19 cellular contexts compared by ENCODE assay signal in the genomic region with DNA sequence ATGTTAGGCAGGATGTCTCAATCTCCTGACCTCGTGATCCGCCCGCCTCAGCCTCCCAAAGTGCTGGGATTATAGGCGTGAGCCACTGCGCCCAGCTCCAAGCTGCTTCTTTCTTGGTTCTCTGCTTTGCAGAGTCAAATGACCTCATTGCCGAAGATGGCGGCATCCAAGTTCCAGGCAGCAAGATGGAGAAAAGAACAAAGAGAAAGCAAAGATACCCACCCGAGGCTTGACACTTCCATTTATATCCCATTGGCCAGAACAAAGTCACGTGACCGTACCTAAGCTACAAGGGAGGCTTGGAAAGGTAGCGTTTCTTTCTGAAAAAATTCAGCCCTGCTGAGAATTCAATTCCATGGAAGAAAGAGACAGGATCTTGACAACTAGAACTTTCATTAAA.
A peak's percentile ranks its signal among the peaks of the same experiment; 100 is the strongest.
DNase-seq lines count a peak whose midpoint lies in the region; ATAC-seq and TF ChIP-seq lines count a peak whose summit lies in the region.
"Had no signal": no experiment of that assay in that cellular context is flagged by ENCODE, and none has a peak within 500 bp of the region (broad histone marks: within the 10 kb centered on the region; RNA-seq: fewer than 3 reads in every experiment).

No MANE protein-coding gene starts in this region.

- H3K4ac ChIP-seq in neuronal stem cell (ENCODE audit: low read length), result no peak overlapping the region

- H3K9me3 ChIP-seq in PC-9 (ENCODE audit: insufficient read depth, low read depth) (no peaks in the 10 kb centered on the region), neuronal stem cell (replicated peaks in 1 of 2; ENCODE audit: control insufficient read depth in 2 of 2, insufficient read depth in 1 of 2, low read depth in 1 of 2, low read length in 2 of 2) (peaks cover 0 to 3% of the 10 kb centered on the region in 2 donors)
- H3K9me3 ChIP-seq: uterus had no signal

- no peak overlapping the region for H4K91ac ChIP-seq in neuronal stem cell (ENCODE audit: low read depth, low read length, poor library complexity)

- no peak overlapping the region for H3K18ac ChIP-seq in neuronal stem cell (ENCODE audit: low read length)

- H3K4me3 ChIP-seq in ACC112 (ENCODE audit: low read depth, low read length) (no peak overlapping the region), PC-9 (no peak overlapping the region), neuronal stem cell (ENCODE audit: low read length in 2 of 2) (no peak overlapping the region)
- H3K4me3 ChIP-seq: GM12878, uterus had no signal

- H3K79me2 ChIP-seq in ACC112 (ENCODE audit: control insufficient read depth, insufficient read depth, low read length, unreplicated experiment) (no peaks in the 10 kb centered on the region), PC-9 (ENCODE audit: low read depth) (no peaks in the 10 kb centered on the region)

- H3K14ac ChIP-seq in neuronal stem cell (ENCODE audit: low read length), result no peak overlapping the region

- H2BK12ac ChIP-seq in neuronal stem cell (ENCODE audit: low read length), result peak overlapping the region; percentile 30

- intact Hi-C loops in PC-9 (cut with micrococcal nuclease; ENCODE audit: unreplicated experiment), result no loop called here

- H2BK120ac ChIP-seq in neuronal stem cell (ENCODE audit: low read depth, low read length), result no peak overlapping the region

- ATAC-seq in GM19455 (IDR thresholded peaks at IDR 0.05; ENCODE audit: unreplicated experiment) (no peak), GM18520 (IDR thresholded peaks at IDR 0.05; ENCODE audit: unreplicated experiment) (no peak), HG02759 (IDR thresholded peaks at IDR 0.05; ENCODE audit: unreplicated experiment) (no peak), HG03457 (IDR thresholded peaks at IDR 0.05; ENCODE audit: unreplicated experiment) (no peak)
- ATAC-seq: GM12878; left colon; stimulated activated effector memory CD8-positive, alpha-beta T cell treated with anti-CD3 and anti-CD28 coated beads, Interleukin-12 subunit alpha, Interleukin-12 subunit beta, amount 100 ng/mL, for 72 hours had no signal

- peaks cover 23% of the 10 kb centered on the region for H3F3A ChIP-seq in PC-9 (ENCODE audit: insufficient read depth, low read depth)

- no peaks in the 10 kb centered on the region for H3K9me2 ChIP-seq in PC-9 (ENCODE audit: insufficient read depth)

- H3K9ac ChIP-seq in neuronal stem cell (ENCODE audit: low read depth, low read length, poor library complexity), result no peak overlapping the region

- H3K27ac ChIP-seq in ACC112 (ENCODE audit: low read depth, low read length), result peak overlapping the region; percentile 81
- peak overlapping the region; percentile 90 for H3K27ac ChIP-seq in PC-9
- peak overlapping the region; percentile 94 for H3K27ac ChIP-seq in epithelial cell of prostate
- no peak overlapping the region for H3K27ac ChIP-seq in neuronal stem cell (replicated peaks; ENCODE audit: low read length)

- H3K4me2 ChIP-seq in PC-9, result peak overlapping the region; percentile 43; the same call in 1 of the 2 replicates
- no peak overlapping the region for H3K4me2 ChIP-seq in neuronal stem cell (ENCODE audit: insufficient read depth, low read length, poor library complexity, severe bottlenecking)

- H3K36me3 ChIP-seq in ACC112 (ENCODE audit: insufficient read depth, low read length) (no peaks in the 10 kb centered on the region), PC-9 (ENCODE audit: low read depth) (no peaks in the 10 kb centered on the region), neuronal stem cell (replicated peaks in 1 of 2; ENCODE audit: control insufficient read depth in 2 of 2, insufficient read depth in 2 of 2, low read length in 2 of 2) (no peaks in the 10 kb centered on the region)
- H3K36me3 ChIP-seq: uterus had no signal

- no peak overlapping the region for H4K8ac ChIP-seq in neuronal stem cell (ENCODE audit: low read depth, low read length)

- H4K20me1 ChIP-seq in PC-9 (ENCODE audit: insufficient read depth), result no peaks in the 10 kb centered on the region

- H2AFZ ChIP-seq in ACC112 (ENCODE audit: low read length, unreplicated experiment) (peak overlapping the region; percentile 22), PC-9 (no peak overlapping the region), neuronal stem cell (ENCODE audit: low read length) (no peak overlapping the region)

- H3K27me3 ChIP-seq in ACC112 (ENCODE audit: insufficient read depth, low read length) (no peaks in the 10 kb centered on the region), PC-9 (ENCODE audit: insufficient read depth, low read depth) (no peaks in the 10 kb centered on the region), neuronal stem cell (ENCODE audit: control insufficient read depth in 3 of 3, insufficient read depth in 3 of 3, low read depth in 1 of 3, low read length in 3 of 3) (no peaks in the 10 kb centered on the region)
- H3K27me3 ChIP-seq: uterus had no signal

- TF ChIP-seq CTCF in PC-9 (conservative IDR thresholded peaks at IDR 0.05), result no peak

- CTCF ChIA-PET in PC-9 (lab: Charles Lee), result interaction anchor here (0.6 kb wide), 1 partner anchor 600 kb away, joined by 3 read pairs; no protein-coding TSS in a partner anchor

- H2BK5ac ChIP-seq in neuronal stem cell (ENCODE audit: low read length), result no peak overlapping the region

- H3K4me1 ChIP-seq in ACC112 (ENCODE audit: control insufficient read depth, insufficient read depth, low read length, unreplicated experiment) (peaks cover 12% of the 10 kb centered on the region), PC-9 (replicated peaks; ENCODE audit: insufficient read depth) (peaks cover 28% of the 10 kb centered on the region), neuronal stem cell (ENCODE audit: control insufficient read depth in 2 of 2, insufficient read depth in 1 of 2, low read depth in 1 of 2, low read length in 2 of 2) (peaks cover 0 to 4% of the 10 kb centered on the region in 2 donors)
- H3K4me1 ChIP-seq: uterus had no signal

- no TSS peak for BruUV-seq in PC-9 (replicated peaks; lab: Mats Ljungman, UMichigan)

- POLR2A ChIA-PET in PC-9 (lab: Charles Lee; ENCODE audit: unreplicated experiment), result no interaction called here

- DNase-seq in PC-9, result no peak
- no peak for DNase-seq in epithelial cell of prostate (ENCODE audit: low read depth, low spot score)
- DNase-seq in neuronal stem cell (ENCODE audit: low spot score), result no peak
- DNase-seq: activated effector memory CD4-positive, alpha-beta T cell treated with Interleukin-2 at 50 U/mL for 16 hours; amygdala; COR-L47; H7; left colon; NCI-H2081 treated with DMSO at 0.1 percent for 48 hours; NCI-H748 treated with DMSO at 0.1 percent for 48 hours; retina had no signal

- H2AK5ac ChIP-seq in neuronal stem cell (ENCODE audit: low read depth, low read length), result no peak overlapping the region

- WGBS in neuronal stem cell (ENCODE audit: extremely low coverage in 2 of 2, insufficient read length in 2 of 2, insufficient replicate concordance in 1 of 2), 2 donors, result no CpG with 5 or more reads among the region's 11 CpGs

- no peak overlapping the region for H3K23ac ChIP-seq in neuronal stem cell (ENCODE audit: low read depth, low read length, poor library complexity)

- no peak overlapping the region for H2BK15ac ChIP-seq in neuronal stem cell (ENCODE audit: low read length)

- no peaks in the 10 kb centered on the region for H3K79me1 ChIP-seq in neuronal stem cell (ENCODE audit: low read depth, low read length)
